In genomic region chr3:105281989-105282388, GRCh38 we compare ENCODE assay signal across 8 cellular contexts.
"Had no signal": no experiment of that assay in that cellular context is flagged by ENCODE, and none has a peak within 500 bp of the region (broad histone marks: within the 10 kb centered on the region; RNA-seq: fewer than 3 reads in every experiment).

No MANE protein-coding gene starts in this region.

- H3K9me3 ChIP-seq: HAP-1 had no signal

- H3K36me3 ChIP-seq: HAP-1 had no signal

- H3K4me1 ChIP-seq: HAP-1 had no signal

- FAIRE-seq: H1, HepG2, K562 had no signal

- H3K4me3 ChIP-seq: GM23338, HAP-1, K562 had no signal

- H3K27ac ChIP-seq: HL-60 had no signal

- DNase-seq: H7, HFFc6 had no signal

- H3K4me2 ChIP-seq: GM23338 had no signal
